Comparison of ENCODE assay signal across 30 cellular contexts in genomic region chr9:89843074-89843473, GRCh38.
"Had no signal": no experiment of that assay in that cellular context is flagged by ENCODE, and none has a peak within 500 bp of the region (broad histone marks: within the 10 kb centered on the region; RNA-seq: fewer than 3 reads in every experiment).

No MANE protein-coding gene starts in this region.

- H3K36me3 Mint-ChIP-seq: activated CD8-positive, alpha-beta memory T cell treated with anti-CD3 and anti-CD28 coated beads, Interleukin-2, amount 10 ng/mL, durations not matched to agents 7 days and 5 days; activated naive CD8-positive, alpha-beta T cell treated with anti-CD3 and anti-CD28 coated beads for 36 hours had no signal

- H3K27me3 Mint-ChIP-seq: activated naive CD8-positive, alpha-beta T cell treated with anti-CD3 and anti-CD28 coated beads for 36 hours had no signal

- ATAC-seq: activated CD8-positive, alpha-beta memory T cell treated with anti-CD3 and anti-CD28 coated beads, Interleukin-2, amount 10 ng/mL, durations not matched to agents 7 days and 5 days; Right ventricle myocardium inferior had no signal

- H3K4me1 Mint-ChIP-seq: activated CD4-positive, alpha-beta memory T cell treated with anti-CD3 and anti-CD28 coated beads, Interleukin-2, amount 10 ng/mL, durations not matched to agents 7 days and 5 days; activated CD8-positive, alpha-beta memory T cell treated with anti-CD3 and anti-CD28 coated beads, Interleukin-2, amount 10 ng/mL, durations not matched to agents 7 days and 5 days; activated naive CD8-positive, alpha-beta T cell treated with anti-CD3 and anti-CD28 coated beads for 36 hours had no signal

- H3K9me3 Mint-ChIP-seq: activated CD4-positive, alpha-beta memory T cell treated with anti-CD3 and anti-CD28 coated beads, Interleukin-2, amount 10 ng/mL, durations not matched to agents 7 days and 5 days; activated naive CD8-positive, alpha-beta T cell treated with anti-CD3 and anti-CD28 coated beads for 36 hours had no signal

- H3K27me3 ChIP-seq: brain microvascular endothelial cell had no signal

- DNase-seq: activated CD4-positive, alpha-beta memory T cell treated with anti-CD3 and anti-CD28 coated beads, Interleukin-2, amount 10 ng/mL, durations not matched to agents 7 days and 5 days; activated CD4-positive, alpha-beta T cell treated with anti-CD3 and anti-CD28 coated beads for 1 hour; activated CD4-positive, alpha-beta T cell treated with anti-CD3 and anti-CD28 coated beads for 48 hours; activated CD4-positive, CD25-positive, alpha-beta regulatory T cell; activated CD8-positive, alpha-beta memory T cell treated with anti-CD3 and anti-CD28 coated beads, Interleukin-2, amount 50 U/mL, for 48 hours; activated effector memory CD4-positive, alpha-beta T cell treated with Interleukin-2 at 50 U/mL for 16 hours; activated naive CD4-positive, alpha-beta T cell treated with anti-CD3 and anti-CD28 coated beads, Interleukin-2, amount 50 U/mL, for 16 hours; activated naive CD8-positive, alpha-beta T cell treated with anti-CD3 and anti-CD28 coated beads for 36 hours; activated T-cell treated with anti-CD3 and anti-CD28 coated beads, Interleukin-2, amount 50 U/mL, for 48 hours; amniotic stem cell; aorta; brain microvascular endothelial cell; NCI-H1092 treated with DMSO at 0.1 percent for 48 hours; NCI-H1417; NCI-H146; NCI-H187; NCI-H2107; NCI-H2171; NCI-H510A; NCI-H526; NCI-H748 treated with DMSO at 0.1 percent for 48 hours; PC-9; SW 1271; T-helper 1 cell; T-helper 2 cell; T-helper 9 cell; WERI-Rb-1 had no signal

- H3K27ac Mint-ChIP-seq: activated CD4-positive, alpha-beta memory T cell treated with anti-CD3 and anti-CD28 coated beads, Interleukin-2, amount 10 ng/mL, durations not matched to agents 7 days and 5 days; activated CD8-positive, alpha-beta memory T cell treated with anti-CD3 and anti-CD28 coated beads, Interleukin-2, amount 10 ng/mL, durations not matched to agents 7 days and 5 days; activated naive CD8-positive, alpha-beta T cell treated with anti-CD3 and anti-CD28 coated beads for 36 hours had no signal

- H3K27ac ChIP-seq: brain microvascular endothelial cell, PC-9, RWPE1, WERI-Rb-1 had no signal

- H3K4me3 ChIP-seq: PC-9 had no signal

- H3K4me3 Mint-ChIP-seq: activated CD4-positive, alpha-beta memory T cell treated with anti-CD3 and anti-CD28 coated beads, Interleukin-2, amount 10 ng/mL, durations not matched to agents 7 days and 5 days; activated CD8-positive, alpha-beta memory T cell treated with anti-CD3 and anti-CD28 coated beads, Interleukin-2, amount 10 ng/mL, durations not matched to agents 7 days and 5 days; activated naive CD8-positive, alpha-beta T cell treated with anti-CD3 and anti-CD28 coated beads for 36 hours had no signal

- H3K36me3 ChIP-seq: brain microvascular endothelial cell, WERI-Rb-1 had no signal
